Comparison of ENCODE assay signal across 12 cellular contexts in genomic region chr6:30829639-30830250, GRCh38. TPM values are rescaled to one million over a fixed set of nuclear protein-coding genes. Genes with fewer than 3 reads are reported as not detected.
DNase-seq lines count a peak whose midpoint lies in the region; ATAC-seq and TF ChIP-seq lines count a peak whose summit lies in the region.
"Had no signal": no experiment of that assay in that cellular context is flagged by ENCODE, and none has a peak within 500 bp of the region (broad histone marks: within the 10 kb centered on the region; RNA-seq: fewer than 3 reads in every experiment).

No MANE protein-coding gene starts in this region.

- H3K27me3 Mint-ChIP-seq in activated T-cell treated with anti-CD3 and anti-CD28 coated beads, Interleukin-2, amount 50 U/mL, for 4 hours (ENCODE audit: low read depth), result no peaks in the 10 kb centered on the region
- H3K27me3 Mint-ChIP-seq in activated CD4-positive, alpha-beta memory T cell treated with anti-CD3 and anti-CD28 coated beads, Interleukin-2, amount 10 ng/mL, durations not matched to agents 7 days and 5 days, result no peaks in the 10 kb centered on the region

- intact Hi-C loops in right lobe of liver (cut with DNase I), result loop anchor here (5.0 to 10.0 kb wide), 3 partner anchors 48 to 235 kb away; partner anchors contain the start of gene DDR1 (in 1 of the 2)

- H3K36me3 Mint-ChIP-seq in activated T-cell treated with anti-CD3 and anti-CD28 coated beads, Interleukin-2, amount 50 U/mL, for 4 hours (ENCODE audit: insufficient read depth), result peaks cover 1% of the 10 kb centered on the region
- peaks cover 8% of the 10 kb centered on the region for H3K36me3 Mint-ChIP-seq in activated CD4-positive, alpha-beta memory T cell treated with anti-CD3 and anti-CD28 coated beads, Interleukin-2, amount 10 ng/mL, durations not matched to agents 7 days and 5 days (ENCODE audit: low read depth)

- H3K9me3 Mint-ChIP-seq in activated T-cell treated with anti-CD3 and anti-CD28 coated beads, Interleukin-2, amount 50 U/mL, for 4 hours, result no peaks in the 10 kb centered on the region
- H3K9me3 Mint-ChIP-seq in activated CD4-positive, alpha-beta memory T cell treated with anti-CD3 and anti-CD28 coated beads, Interleukin-2, amount 10 ng/mL, durations not matched to agents 7 days and 5 days, result no peaks in the 10 kb centered on the region

- POLR2A ChIA-PET in activated CD4-positive, alpha-beta memory T cell treated with anti-CD3 and anti-CD28 coated beads, Interleukin-2, amount 10 ng/mL, durations not matched to agents 7 days and 5 days (lab: Charles Lee), result interaction anchor here (0.6 to 2.8 kb wide), 12 partner anchors 10 to 274 kb away, joined by 3 to 8 read pairs (median 3); partner anchors contain the start of gene GNL1

- TF ChIP-seq POLR2A in right lobe of liver (IDR thresholded peaks at IDR 0.05) (no peak), tibial nerve (IDR thresholded peaks at IDR 0.05) (no peak)

- peak in 1 of 2 donors; percentile 4 for ATAC-seq in activated T-cell treated with anti-CD3 and anti-CD28 coated beads, Interleukin-2, amount 50 U/mL, for 4 hours
- no peak for ATAC-seq in right lobe of liver
- ATAC-seq in HG02759 (IDR thresholded peaks at IDR 0.05; ENCODE audit: unreplicated experiment), result no peak
- ATAC-seq: mucosa of descending colon had no signal

- CTCF ChIA-PET in activated CD4-positive, alpha-beta memory T cell treated with anti-CD3 and anti-CD28 coated beads, Interleukin-2, amount 10 ng/mL, durations not matched to agents 7 days and 5 days (lab: Charles Lee), result interaction anchor here (0.6 to 5.9 kb wide), 18 partner anchors 10 to 260 kb away, joined by 3 to 82 read pairs (median 8); partner anchors contain the start of genes DHX16, GTF2H4 and VARS2

- no peak for DNase-seq in activated T-cell treated with anti-CD3 and anti-CD28 coated beads, Interleukin-2, amount 50 U/mL, for 4 hours
- DNase-seq in activated T-cell treated with anti-CD3 and anti-CD28 coated beads for 4 hours (no peak), right lobe of liver (no peak), tibial nerve (ENCODE audit: low spot score in 2 of 2) (no peak), HuH-7.5 (ENCODE audit: low spot score) (no peak), NCI-H510A (lab: John Stamatoyannopoulos, UW) (no peak)
- no peak for DNase-seq in activated CD4-positive, alpha-beta memory T cell treated with anti-CD3 and anti-CD28 coated beads, Interleukin-2, amount 10 ng/mL, durations not matched to agents 7 days and 5 days
- DNase-seq: heart left ventricle, thyroid gland had no signal

- H3K4me1 ChIP-seq in right lobe of liver, result peaks cover 0 to 10% (median 2%) of the 10 kb centered on the region in 4 donors
- H3K4me1 ChIP-seq in tibial nerve, result peaks cover 0 to 25% (median 8%) of the 10 kb centered on the region in 4 donors

- TF ChIP-seq CTCF in right lobe of liver (IDR thresholded peaks at IDR 0.05), result no peak
- no peak for TF ChIP-seq CTCF in tibial nerve (IDR thresholded peaks at IDR 0.05)

- H3K9me3 ChIP-seq in right lobe of liver (no peaks in the 10 kb centered on the region), tibial nerve (no peaks in the 10 kb centered on the region)
- H3K9me3 ChIP-seq: heart left ventricle, mucosa of descending colon, thyroid gland had no signal

- H3K4me3 ChIP-seq in right lobe of liver (no peak overlapping the region), tibial nerve (no peak overlapping the region)
- H3K4me3 ChIP-seq: mucosa of descending colon, SK-N-MC, thyroid gland had no signal

- no peaks in the 10 kb centered on the region for H3K36me3 ChIP-seq in right lobe of liver
- no peaks in the 10 kb centered on the region for H3K36me3 ChIP-seq in tibial nerve
- H3K36me3 ChIP-seq: heart left ventricle, thyroid gland had no signal

- 41% methylated on average over 6 of the region's 6 CpGs for WGBS in right lobe of liver (ENCODE audit: insufficient coverage, low coverage, low lambda C conversion rate, missing lambda C conversion rate)
- WGBS in tibial nerve, 2 donors, result 65 to 73% methylated on average over 6 of the region's 6 CpGs

- H3K27ac Mint-ChIP-seq in activated CD4-positive, alpha-beta memory T cell treated with anti-CD3 and anti-CD28 coated beads, Interleukin-2, amount 10 ng/mL, durations not matched to agents 7 days and 5 days, result peak overlapping the region; percentile 93

- H3K4me3 Mint-ChIP-seq in activated T-cell treated with anti-CD3 and anti-CD28 coated beads, Interleukin-2, amount 50 U/mL, for 4 hours, result peak overlapping the region; percentile 91
- peak overlapping the region; percentile 86 for H3K4me3 Mint-ChIP-seq in activated CD4-positive, alpha-beta memory T cell treated with anti-CD3 and anti-CD28 coated beads, Interleukin-2, amount 10 ng/mL, durations not matched to agents 7 days and 5 days

- H3K4me1 Mint-ChIP-seq in activated T-cell treated with anti-CD3 and anti-CD28 coated beads, Interleukin-2, amount 50 U/mL, for 4 hours (ENCODE audit: low read depth), result peaks cover 80% of the 10 kb centered on the region
- H3K4me1 Mint-ChIP-seq in activated CD4-positive, alpha-beta memory T cell treated with anti-CD3 and anti-CD28 coated beads, Interleukin-2, amount 10 ng/mL, durations not matched to agents 7 days and 5 days, result peaks cover 58% of the 10 kb centered on the region

- peak overlapping the region in 2 of 3 donors; percentile 21 to 55 for H3K27ac ChIP-seq in right lobe of liver
- peak overlapping the region in 3 of 4 donors; percentile 53 to 76 (median 54) for H3K27ac ChIP-seq in tibial nerve
- H3K27ac ChIP-seq: SK-N-MC had no signal

- TF ChIP-seq EP300 in tibial nerve (IDR thresholded peaks at IDR 0.05), result no peak

- H3K27me3 ChIP-seq in right lobe of liver (no peaks in the 10 kb centered on the region), tibial nerve (no peaks in the 10 kb centered on the region)
- H3K27me3 ChIP-seq: heart left ventricle, thyroid gland had no signal

RNA-seq across cellular contexts. Expression of gene DDR1, which starts 54.6 kb away (rescaled TPM):
- total RNA-seq in activated T-cell treated with anti-CD3 and anti-CD28 coated beads, Interleukin-2, amount 50 U/mL, for 4 hours, result 10 to 100 TPM; 13.9 to 23.1 (median 14.2) TPM
- 1 to 10 TPM; 1.8 to 3.2 TPM for total RNA-seq in activated CD4-positive, alpha-beta memory T cell treated with anti-CD3 and anti-CD28 coated beads, Interleukin-2, amount 10 ng/mL, durations not matched to agents 7 days and 5 days
- 1 to 10 TPM; 3.2 to 9.9 (median 5.0) TPM for total RNA-seq in right lobe of liver
- 10 to 100 TPM; 36.7 to 60.1 (median 39.8) TPM for total RNA-seq in tibial nerve
